In genomic region chr2:229129738-229130371, GRCh38 we compare ENCODE assay signal across 15 cellular contexts.
DNase-seq lines count a peak whose midpoint lies in the region; ATAC-seq, FAIRE-seq and TF ChIP-seq lines count a peak whose summit lies in the region.
"Had no signal": no experiment of that assay in that cellular context is flagged by ENCODE, and none has a peak within 500 bp of the region (broad histone marks: within the 10 kb centered on the region; RNA-seq: fewer than 3 reads in every experiment).

No MANE protein-coding gene starts in this region.

- POLR2A ChIA-PET in SK-N-SH (lab: Yijun Ruan, JAX), result no interaction called here

- H3K4me3 ChIP-seq in AG10803 (ENCODE audit: low read length) (no peak overlapping the region), SK-N-SH (ENCODE audit: low read depth in 2 of 2, low read length in 1 of 2) (no peak overlapping the region), pancreas (no peak overlapping the region)
- H3K4me3 ChIP-seq: BLaER1 treated with 17β-estradiol and CSF1 and Interleukin-3, amounts not matched to agents 10 nM and 100 nM had no signal

- H2AFZ ChIP-seq in SK-N-SH (ENCODE audit: low read depth), result no peak overlapping the region

- WGBS in SK-N-SH (ENCODE audit: low lambda C conversion rate), result 9% methylated on average over 12 of the region's 12 CpGs
- 52 to 53% methylated on average over 12 of the region's 12 CpGs for WGBS in pancreas, 2 donors

- no peak for TF ChIP-seq RAD21 in SK-N-SH (IDR thresholded peaks at IDR 0.05; ENCODE audit: low read length)

- H3K9me3 ChIP-seq in SK-N-SH (no peaks in the 10 kb centered on the region), pancreas (no peaks in the 10 kb centered on the region)
- H3K9me3 ChIP-seq: neutrophil had no signal

- no peaks in the 10 kb centered on the region for H4K20me1 ChIP-seq in SK-N-SH (ENCODE audit: insufficient read depth)
- H4K20me1 ChIP-seq: BLaER1 treated with 17β-estradiol and CSF1 and Interleukin-3, amounts not matched to agents 10 nM and 100 nM had no signal

- H3F3A ChIP-seq in SK-N-SH (replicated peaks; ENCODE audit: insufficient read depth), result no peaks in the 10 kb centered on the region

- H3K36me3 ChIP-seq in SK-N-SH (replicated peaks in 1 of 2; ENCODE audit: control insufficient read depth in 1 of 2, insufficient read depth in 2 of 2, low read length in 1 of 2) (no peaks in the 10 kb centered on the region), pancreas (no peaks in the 10 kb centered on the region)
- H3K36me3 ChIP-seq: BLaER1 treated with 17β-estradiol and CSF1 and Interleukin-3, amounts not matched to agents 10 nM and 100 nM; neutrophil had no signal

- H3K9me2 ChIP-seq in SK-N-SH, result no peaks in the 10 kb centered on the region

- CTCF ChIA-PET in SK-N-SH (lab: Yijun Ruan, JAX), result interaction anchor here (1.1 to 7.4 kb wide), 7 partner anchors 145 to 584 kb away, joined by 3 to 88 read pairs (median 4); partner anchors contain the start of genes DNER and PID1

- no peak for TF ChIP-seq CTCF in AG10803 (conservative IDR thresholded peaks at IDR 0.05; ENCODE audit: low read length)
- no peak for TF ChIP-seq CTCF in SK-N-SH (IDR thresholded peaks at IDR 0.05)
- TF ChIP-seq CTCF in pancreas (IDR thresholded peaks at IDR 0.05), result no peak

- H3K27me3 ChIP-seq in SK-N-SH (ENCODE audit: insufficient read depth) (no peaks in the 10 kb centered on the region), pancreas (no peaks in the 10 kb centered on the region)
- H3K27me3 ChIP-seq: BLaER1 treated with 17β-estradiol and CSF1 and Interleukin-3, amounts not matched to agents 10 nM and 100 nM; neutrophil had no signal

- peak; percentile 63 for FAIRE-seq in pancreas (lab: Jason Lieb, UNC)
- FAIRE-seq: frontal cortex had no signal

- DNase-seq in AG10803 (ENCODE audit: low read depth) (peak; percentile 38), SK-N-SH (peak; percentile 10), fibroblast of the conjunctiva (ENCODE audit: low read depth) (peak; percentile 12), pancreas (no peak), KBM-7 (no peak)
- no peak for DNase-seq in activated CD4-positive, CD25-positive, alpha-beta regulatory T cell treated with anti-CD3 and anti-CD28 coated beads, Interleukin-2, amount 50 U/mL, for 72 hours
- DNase-seq: activated CD4-positive, alpha-beta T cell treated with anti-CD3 and anti-CD28 coated beads for 4 hours; central memory CD4-positive, alpha-beta T cell; kidney glomerular epithelial cell had no signal

- peak overlapping the region in 1 of 2 experiments; percentile 5; a peak in 2 of 4 replicates for H3K27ac ChIP-seq in SK-N-SH (ENCODE audit: low read depth in 2 of 2, low read length in 1 of 2)
- H3K27ac ChIP-seq in pancreas, result no peak overlapping the region
- H3K27ac ChIP-seq: BLaER1 treated with 17β-estradiol and CSF1 and Interleukin-3, amounts not matched to agents 10 nM and 100 nM; neutrophil had no signal

- no peaks in the 10 kb centered on the region for H3K79me2 ChIP-seq in SK-N-SH (ENCODE audit: insufficient read depth)

- H3K9ac ChIP-seq in SK-N-SH, result no peak overlapping the region
- H3K9ac ChIP-seq: BLaER1 treated with 17β-estradiol and CSF1 and Interleukin-3, amounts not matched to agents 10 nM and 100 nM had no signal

- TF ChIP-seq EP300 in SK-N-SH (IDR thresholded peaks at IDR 0.05; ENCODE audit: borderline replicate concordance in 1 of 2, low read depth in 1 of 2, low read length in 1 of 2), result no peak

- ATAC-seq in pancreas, result no peak
- no peak for ATAC-seq in HG03457 (IDR thresholded peaks at IDR 0.05; ENCODE audit: unreplicated experiment)
- ATAC-seq in GM18907 (IDR thresholded peaks at IDR 0.05; ENCODE audit: unreplicated experiment), result no peak
- ATAC-seq: activated T-helper 17 cell treated with anti-CD3 and anti-CD28 coated beads, Interleukin-2, amount 50 U/mL, for 72 hours had no signal

- intact Hi-C loops in pancreas (cut with DNase I), result loop anchor here in 2 of 3 donors (5.0 to 10.0 kb wide), 2 partner anchors 145 to 457 kb away; partner anchors contain the start of gene PID1 (in 1 of the 2)

- no peak overlapping the region for H3K4me2 ChIP-seq in SK-N-SH
- H3K4me2 ChIP-seq: BLaER1 treated with 17β-estradiol and CSF1 and Interleukin-3, amounts not matched to agents 10 nM and 100 nM had no signal

- H3K4me1 ChIP-seq in SK-N-SH (ENCODE audit: control insufficient read depth in 1 of 2, insufficient read depth in 2 of 2, low read depth in 1 of 2, low read length in 1 of 2) (peaks cover 0 to 17% of the 10 kb centered on the region in 2 experiments; a peak in 2 of 4 replicates), pancreas (peaks cover 0 to 4% (median 0%) of the 10 kb centered on the region in 3 donors)

- in situ Hi-C loops in KBM-7 (cut with MboI; ENCODE audit: low pct_unique_long_range_greater_than_20kb, low sequenced_read_pairs), result no loop called here

TF ChIP-seq in SK-N-SH, 30 proteins besides CTCF, POLR2A, EP300 and RAD21:
- TF ChIP-seq CHD2 (IDR thresholded peaks at IDR 0.05; ENCODE audit: low read length, partially characterized antibody), result no peak
- peak; percentile 66 for TF ChIP-seq GATA2 (CRISPR knock-in tag; IDR thresholded peaks at IDR 0.05)

Comparison
In these comparisons a context has a peak if more than half of its experiments do, and no peak if none do; other contexts are left out.
1. DNase-seq: peak in AG10803 (single experiment), SK-N-SH (single experiment) and fibroblast of the conjunctiva (single experiment); none in pancreas (0 of 6), KBM-7 (single experiment) and activated CD4-positive, CD25-positive, alpha-beta regulatory T cell treated with anti-CD3 and anti-CD28 coated beads, Interleukin-2, amount 50 U/mL, for 72 hours (single experiment).